Comparison of ENCODE assay signal across 12 cellular contexts in genomic region chr21:36910581-36911307, GRCh38. TPM values are rescaled to one million over a fixed set of nuclear protein-coding genes. Genes with fewer than 3 reads are reported as not detected.
A peak's percentile ranks its signal among the peaks of the same experiment; 100 is the strongest.
DNase-seq lines count a peak whose midpoint lies in the region; ATAC-seq and TF ChIP-seq lines count a peak whose summit lies in the region.
"Had no signal": no experiment of that assay in that cellular context is flagged by ENCODE, and none has a peak within 500 bp of the region (broad histone marks: within the 10 kb centered on the region; RNA-seq: fewer than 3 reads in every experiment).

No MANE protein-coding gene starts in this region.

- intact Hi-C loops in activated naive CD4-positive, alpha-beta T cell treated with anti-CD3 and anti-CD28 coated beads for 36 hours (cut with micrococcal nuclease) = no loop called here

- H3K27me3 Mint-ChIP-seq in activated naive CD4-positive, alpha-beta T cell treated with anti-CD3 and anti-CD28 coated beads for 36 hours (ENCODE audit: low read depth) = no peaks in the 10 kb centered on the region

- H3K4me3 ChIP-seq in SJSA1 (no peak overlapping the region), upper lobe of left lung (no peak overlapping the region)
- H3K4me3 ChIP-seq: BLaER1 treated with 17β-estradiol and CSF1 and Interleukin-3, amounts not matched to agents 10 nM and 100 nM; vagina had no signal

- H3K36me3 ChIP-seq in SJSA1 (peaks cover 3% of the 10 kb centered on the region; the same call in 1 of the 2 replicates), upper lobe of left lung (no peaks in the 10 kb centered on the region)
- H3K36me3 ChIP-seq: vagina had no signal

- H3K27me3 ChIP-seq in SJSA1 (replicated peaks) (no peaks in the 10 kb centered on the region), upper lobe of left lung (no peaks in the 10 kb centered on the region)
- H3K27me3 ChIP-seq: BLaER1 treated with 17β-estradiol and CSF1 and Interleukin-3, amounts not matched to agents 10 nM and 100 nM; vagina had no signal

- no peaks in the 10 kb centered on the region for H3K9me3 ChIP-seq in SJSA1 (replicated peaks)
- no peaks in the 10 kb centered on the region for H3K9me3 ChIP-seq in upper lobe of left lung
- H3K9me3 ChIP-seq: vagina had no signal

- CTCF ChIA-PET in activated naive CD4-positive, alpha-beta T cell treated with anti-CD3 and anti-CD28 coated beads for 36 hours (lab: Charles Lee) = interaction anchor here (0.6 kb wide), 1 partner anchor 51 kb away, joined by 3 read pairs; no protein-coding TSS in a partner anchor

- peak overlapping the region; percentile 74 for H3K27ac Mint-ChIP-seq in activated naive CD4-positive, alpha-beta T cell treated with anti-CD3 and anti-CD28 coated beads for 36 hours
- H3K27ac Mint-ChIP-seq: T-helper 2 cell treated with Interferon-gamma antibody and Interleukin-4, amounts not matched to agents 5 μg/mL and 100 μg/mL, for 36 hours had no signal

- no peak overlapping the region for H3K4me3 Mint-ChIP-seq in activated naive CD4-positive, alpha-beta T cell treated with anti-CD3 and anti-CD28 coated beads for 36 hours
- H3K4me3 Mint-ChIP-seq: T-helper 2 cell treated with Interferon-gamma antibody and Interleukin-4, amounts not matched to agents 5 μg/mL and 100 μg/mL, for 36 hours had no signal

- no peak for DNase-seq in activated naive CD4-positive, alpha-beta T cell treated with anti-CD3 and anti-CD28 coated beads for 36 hours
- no peak for DNase-seq in activated naive CD4-positive, alpha-beta T cell treated with anti-CD3 and anti-CD28 coated beads, Interleukin-2, amount 50 U/mL, for 16 hours
- DNase-seq in SJSA1 (ENCODE audit: low read depth in 1 of 2, low spot score in 2 of 2) (no peak), globus pallidus (ENCODE audit: low spot score) (peak; percentile 11), upper lobe of left lung (peak in 1 of 2 donors; percentile 44), DMS53 treated with DMSO at 0.1 percent for 48 hours (lab: John Stamatoyannopoulos, UW; ENCODE audit: unreplicated experiment) (no peak), T-helper 2 cell (no peak)
- DNase-seq in stimulated activated CD8-positive, alpha-beta memory T cell treated with anti-CD3 and anti-CD28 coated beads, Interleukin-4, amount 100 ng/mL, for 48 hours = no peak

- H3K9me3 Mint-ChIP-seq in activated naive CD4-positive, alpha-beta T cell treated with anti-CD3 and anti-CD28 coated beads for 36 hours = no peaks in the 10 kb centered on the region
- H3K9me3 Mint-ChIP-seq: T-helper 2 cell treated with Interferon-gamma antibody and Interleukin-4, amounts not matched to agents 5 μg/mL and 100 μg/mL, for 36 hours had no signal

- 75 to 82% methylated on average over 15 to 17 of the region's 17 CpGs for WGBS in upper lobe of left lung, 2 donors

- no peaks in the 10 kb centered on the region for H3K36me3 Mint-ChIP-seq in activated naive CD4-positive, alpha-beta T cell treated with anti-CD3 and anti-CD28 coated beads for 36 hours (ENCODE audit: low read depth)

- ATAC-seq in upper lobe of left lung (ENCODE audit: low FRiP score in 2 of 2) = peak; percentile 59 to 72
- ATAC-seq: sciatic nerve had no signal

- H3K4me1 ChIP-seq in SJSA1 (replicated peaks) (peaks cover 36% of the 10 kb centered on the region), upper lobe of left lung (peaks cover 0 to 17% (median 1%) of the 10 kb centered on the region in 4 donors)
- H3K4me1 ChIP-seq: vagina had no signal

- H3K27ac ChIP-seq in SJSA1 (peak overlapping the region; percentile 99), upper lobe of left lung (peak overlapping the region in 1 of 4 donors; percentile 30)
- H3K27ac ChIP-seq: vagina had no signal

- no peak for TF ChIP-seq POLR2A in upper lobe of left lung (IDR thresholded peaks at IDR 0.05)

- no peak for TF ChIP-seq EP300 in upper lobe of left lung (IDR thresholded peaks at IDR 0.05)

- no peak for TF ChIP-seq CTCF in upper lobe of left lung (IDR thresholded peaks at IDR 0.05)

- peaks cover 15% of the 10 kb centered on the region for H3K4me1 Mint-ChIP-seq in activated naive CD4-positive, alpha-beta T cell treated with anti-CD3 and anti-CD28 coated beads for 36 hours (ENCODE audit: low read depth)

RNA-seq across cellular contexts. Expression of gene HLCS, which starts 55.7 kb away (rescaled TPM):
- 10 to 100 TPM; 12.5 to 12.6 TPM for total RNA-seq in activated naive CD4-positive, alpha-beta T cell treated with anti-CD3 and anti-CD28 coated beads for 36 hours
- total RNA-seq in SJSA1 (2014; rRNA removed; shearing (Covaris generic)) = 12.7 and 20.9 TPM in 2 replicates
- total RNA-seq in upper lobe of left lung = 10 to 100 TPM; 15.3 to 34.6 (median 24.1) TPM
